Comparison of ENCODE assay signal across 34 cellular contexts in genomic region chr19:5077209-5077515, GRCh38.
"Had no signal": no experiment of that assay in that cellular context is flagged by ENCODE, and none has a peak within 500 bp of the region (broad histone marks: within the 10 kb centered on the region; RNA-seq: fewer than 3 reads in every experiment).

No MANE protein-coding gene starts in this region.

- H3K9ac ChIP-seq: KMS-11, SK-N-SH had no signal

- H3K4me1 ChIP-seq: ascending aorta, SJSA1 had no signal

- H3K9me2 ChIP-seq: SK-N-SH had no signal

- H3K27ac ChIP-seq: ascending aorta, cardiac muscle cell, KMS-11, Peyer's patch, SJSA1 had no signal

- H3K27me3 ChIP-seq: ascending aorta, cardiac muscle cell, Peyer's patch, SJSA1 had no signal

- H3K4me3 ChIP-seq: ascending aorta, cardiac muscle cell, Peyer's patch, SJSA1 had no signal

- H3K9me3 Mint-ChIP-seq: activated CD4-positive, alpha-beta memory T cell treated with anti-CD3 and anti-CD28 coated beads, Interleukin-2, amount 10 ng/mL, durations not matched to agents 7 days and 5 days; activated naive CD4-positive, alpha-beta T cell treated with anti-CD3 and anti-CD28 coated beads, Interleukin-2, amount 50 U/mL, for 24 hours; activated naive CD8-positive, alpha-beta T cell treated with anti-CD3 and anti-CD28 coated beads, Interleukin-2, amount 10 ng/mL, durations not matched to agents 7 days and 5 days; activated T-helper 2 cell treated with anti-CD3 and anti-CD28 coated beads, Interferon-gamma antibody, Interleukin-2, Interleukin-4, amounts not matched to agents 10 μg/mL and 5 μg/mL and 100 μg/mL, durations not matched to agents 14 hours and 24 hours and 36 hours; T-helper 1 cell treated with Interleukin-12 subunit alpha and Interleukin-12 subunit beta and Interleukin-4 antibody, amounts not matched to agents 30 μg/mL and 1 μg/mL, for 36 hours; T-helper 2 cell treated with Interferon-gamma antibody and Interleukin-4, amounts not matched to agents 5 μg/mL and 100 μg/mL, for 36 hours; WTC11 had no signal

- H3K9me3 ChIP-seq: ascending aorta, Peyer's patch, SJSA1, SK-N-SH had no signal

- H3K27ac Mint-ChIP-seq: activated CD4-positive, alpha-beta memory T cell treated with anti-CD3 and anti-CD28 coated beads, Interleukin-2, amount 10 ng/mL, durations not matched to agents 7 days and 5 days; activated naive CD4-positive, alpha-beta T cell treated with anti-CD3 and anti-CD28 coated beads, Interleukin-2, amount 50 U/mL, for 24 hours; activated naive CD8-positive, alpha-beta T cell treated with anti-CD3 and anti-CD28 coated beads, Interleukin-2, amount 10 ng/mL, durations not matched to agents 7 days and 5 days; activated T-helper 2 cell treated with anti-CD3 and anti-CD28 coated beads, Interferon-gamma antibody, Interleukin-2, Interleukin-4, amounts not matched to agents 10 μg/mL and 5 μg/mL and 100 μg/mL, durations not matched to agents 14 hours and 24 hours and 36 hours; T-helper 1 cell treated with Interleukin-12 subunit alpha and Interleukin-12 subunit beta and Interleukin-4 antibody, amounts not matched to agents 30 μg/mL and 1 μg/mL, for 36 hours; T-helper 2 cell treated with Interferon-gamma antibody and Interleukin-4, amounts not matched to agents 5 μg/mL and 100 μg/mL, for 36 hours had no signal

- ATAC-seq: activated CD4-positive, CD25-positive, alpha-beta regulatory T cell treated with anti-CD3 and anti-CD28 coated beads, Interleukin-2, amount 50 U/mL, for 24 hours; PC-3; WTC11 had no signal

- H3K4me2 ChIP-seq: KMS-11, SK-N-SH had no signal

- H3K27me3 Mint-ChIP-seq: activated CD4-positive, alpha-beta memory T cell treated with anti-CD3 and anti-CD28 coated beads, Interleukin-2, amount 10 ng/mL, durations not matched to agents 7 days and 5 days; activated naive CD4-positive, alpha-beta T cell treated with anti-CD3 and anti-CD28 coated beads, Interleukin-2, amount 50 U/mL, for 24 hours; activated naive CD8-positive, alpha-beta T cell treated with anti-CD3 and anti-CD28 coated beads, Interleukin-2, amount 10 ng/mL, durations not matched to agents 7 days and 5 days had no signal

- DNase-seq: activated CD4-positive, alpha-beta memory T cell treated with anti-CD3 and anti-CD28 coated beads, Interleukin-2, amount 10 ng/mL, durations not matched to agents 7 days and 5 days; activated CD4-positive, alpha-beta T cell treated with anti-CD3 and anti-CD28 coated beads for 48 hours; activated gamma-delta T cell; activated naive CD4-positive, alpha-beta T cell treated with Interleukin-2 at 50 U/mL for 16 hours; activated naive CD8-positive, alpha-beta T cell treated with anti-CD3 and anti-CD28 coated beads, Interleukin-2, amount 10 ng/mL, durations not matched to agents 7 days and 5 days; activated T-cell treated with anti-CD3 and anti-CD28 coated beads, Interleukin-2, amount 50 U/mL, for 1 hour; amygdala; cerebellar nuclear complex; MM.1S; MV-4-11; NCI-H1092; NCI-H1436 treated with DMSO at 0.1 percent for 48 hours; NCI-H187; NCI-H2029 treated with DMSO at 0.1 percent for 48 hours; NCI-H2107; NCI-H2171; NCI-H510A; NCI-H526; NCI-H748 treated with DMSO at 0.1 percent for 48 hours; PC-3; Peyer's patch; RPMI8226; SHP77 treated with DMSO at 0.1 percent for 48 hours; SK-N-SH had no signal

- H3K4me3 Mint-ChIP-seq: activated CD4-positive, alpha-beta memory T cell treated with anti-CD3 and anti-CD28 coated beads, Interleukin-2, amount 10 ng/mL, durations not matched to agents 7 days and 5 days; activated naive CD4-positive, alpha-beta T cell treated with anti-CD3 and anti-CD28 coated beads, Interleukin-2, amount 50 U/mL, for 24 hours; activated naive CD8-positive, alpha-beta T cell treated with anti-CD3 and anti-CD28 coated beads, Interleukin-2, amount 10 ng/mL, durations not matched to agents 7 days and 5 days; T-helper 1 cell treated with Interleukin-12 subunit alpha and Interleukin-12 subunit beta and Interleukin-4 antibody, amounts not matched to agents 30 μg/mL and 1 μg/mL, for 36 hours; T-helper 2 cell treated with Interferon-gamma antibody and Interleukin-4, amounts not matched to agents 5 μg/mL and 100 μg/mL, for 36 hours; WTC11 had no signal
